In genomic region chr2:190881480-190882326, GRCh38 we compare ENCODE assay signal across 8 cellular contexts. TPM values are rescaled to one million over a fixed set of nuclear protein-coding genes. Genes with fewer than 3 reads are reported as not detected.
DNase-seq lines count a peak whose midpoint lies in the region; ATAC-seq and TF ChIP-seq lines count a peak whose summit lies in the region.

No MANE protein-coding gene starts in this region.

- DNase-seq in EL (peak; percentile 83), H4 (ENCODE audit: low spot score) (peak; percentile 87), LNCaP clone FGC (ENCODE audit: low read depth) (peak; percentile 71), SIG-M5 (lab: John Stamatoyannopoulos, UW) (peak; percentile 35), omental fat pad (ENCODE audit: low spot score) (no peak), thoracic aorta (ENCODE audit: low spot score) (peak; percentile 31)
- peak; percentile 57 for DNase-seq in activated gamma-delta T cell treated with anti-CD3 and anti-CD28 coated beads, Interleukin-2, amount 50 U/mL, for 16 hours (ENCODE audit: low read depth)

- no peaks in the 10 kb centered on the region for H3K9me3 ChIP-seq in gastroesophageal sphincter
- no peaks in the 10 kb centered on the region for H3K9me3 ChIP-seq in thoracic aorta

- no peaks in the 10 kb centered on the region for H3K36me3 ChIP-seq in gastroesophageal sphincter
- no peaks in the 10 kb centered on the region for H3K36me3 ChIP-seq in thoracic aorta

- WGBS in gastroesophageal sphincter (ENCODE audit: low coverage in 1 of 2), 2 donors: 0% methylated on average over 7 to 8 of the region's 56 CpGs

- ATAC-seq in gastroesophageal sphincter: peak; percentile 26
- peak; percentile 21 for ATAC-seq in omental fat pad (ENCODE audit: low FRiP score)
- ATAC-seq in thoracic aorta (ENCODE audit: insufficient number of reproducible peaks, low FRiP score, low read depth): no peak

- no peaks in the 10 kb centered on the region for H3K27me3 ChIP-seq in gastroesophageal sphincter
- no peaks in the 10 kb centered on the region for H3K27me3 ChIP-seq in thoracic aorta (replicated peaks; ENCODE audit: insufficient read depth)

- TF ChIP-seq CTCF in LNCaP clone FGC (IDR thresholded peaks at IDR 0.05; ENCODE audit: control insufficient read depth, extremely low read depth, insufficient read depth): no peak
- no peak for TF ChIP-seq CTCF in gastroesophageal sphincter (IDR thresholded peaks at IDR 0.05)
- no peak for TF ChIP-seq CTCF in omental fat pad (IDR thresholded peaks at IDR 0.05)
- no peak for TF ChIP-seq CTCF in thoracic aorta (IDR thresholded peaks at IDR 0.05)

- H3K4me1 ChIP-seq in gastroesophageal sphincter (peaks cover 3 to 48% (median 9%) of the 10 kb centered on the region in 3 donors), thoracic aorta (ENCODE audit: control insufficient read depth in 1 of 2, low read depth in 2 of 2) (peaks cover 26 to 36% of the 10 kb centered on the region in 2 donors)

- H3K27ac ChIP-seq in gastroesophageal sphincter: peak overlapping the region; percentile 90 to 96 (median 92)
- peak overlapping the region; percentile 94 to 98 for H3K27ac ChIP-seq in thoracic aorta

- peak; percentile 34 to 40 for TF ChIP-seq POLR2A in gastroesophageal sphincter (IDR thresholded peaks at IDR 0.05)

- H3K4me3 ChIP-seq in LNCaP clone FGC (ENCODE audit: low read depth, low read length) (peak overlapping the region; percentile 75), gastroesophageal sphincter (peak overlapping the region; percentile 89 to 96), thoracic aorta (peak overlapping the region; percentile 84)

- no peak for TF ChIP-seq EP300 in gastroesophageal sphincter (IDR thresholded peaks at IDR 0.05)

RNA-seq across cellular contexts. Expression of gene GLS, which starts 1.1 kb away (rescaled TPM):
- total RNA-seq in H4 (2014; rRNA removed; shearing (Covaris generic)): 39.0 and 40.2 TPM in 2 replicates
- total RNA-seq in gastroesophageal sphincter (100 to 1,000 TPM in 3 of 4 donors, 10 to 100 TPM in 1; 85.4 to 219 (median 117) TPM), omental fat pad (100 to 1,000 TPM; 111 to 235 (median 146) TPM), thoracic aorta (100 to 1,000 TPM; 415 to 476 TPM)
